In the genomic region with DNA sequence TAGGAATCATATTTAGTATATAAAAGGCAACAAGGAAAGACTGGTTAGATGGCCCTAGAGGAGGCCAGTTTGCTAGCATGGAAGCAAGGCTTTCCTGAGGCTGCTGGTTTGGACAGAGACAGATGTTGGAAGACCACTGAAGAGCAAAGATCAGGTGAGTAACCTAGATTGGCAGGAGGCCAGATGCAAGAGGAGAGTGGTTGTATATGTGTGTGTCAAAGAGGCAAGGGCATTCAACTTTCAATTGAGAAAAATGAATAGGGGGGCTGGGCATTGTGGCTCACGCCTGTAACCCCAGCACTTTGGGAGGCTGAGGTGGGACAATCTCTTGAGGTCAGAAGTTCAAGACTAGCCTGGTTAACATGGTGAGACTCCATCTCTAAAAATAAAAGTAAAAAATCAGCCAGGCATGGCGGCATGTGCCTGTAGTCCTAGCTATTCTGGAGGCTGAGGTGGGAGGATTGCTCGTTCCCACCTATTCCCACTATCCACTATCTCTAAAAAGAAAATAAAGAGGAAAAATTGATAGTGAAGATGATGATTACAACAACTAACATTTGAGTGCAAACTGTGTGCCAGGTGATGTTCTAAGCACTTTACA, we compare ENCODE assay signal across 14 cellular contexts.
DNase-seq lines count a peak whose midpoint lies in the region; ATAC-seq and TF ChIP-seq lines count a peak whose summit lies in the region.
"Had no signal": no experiment of that assay in that cellular context is flagged by ENCODE, and none has a peak within 500 bp of the region (broad histone marks: within the 10 kb centered on the region; RNA-seq: fewer than 3 reads in every experiment).

No MANE protein-coding gene starts in this region.

- H3K27ac ChIP-seq in esophagus muscularis mucosa (replicated peaks in 1 of 4) = no peak overlapping the region
- H3K27ac ChIP-seq: SJCRH30 had no signal

- H3K36me3 ChIP-seq in esophagus muscularis mucosa = no peaks in the 10 kb centered on the region
- H3K36me3 ChIP-seq: SJCRH30 had no signal

- WGBS in esophagus muscularis mucosa = 98% methylated on average over 3 of the region's 3 CpGs

- no peak for TF ChIP-seq EP300 in esophagus muscularis mucosa (IDR thresholded peaks at IDR 0.05)

- DNase-seq in DMS53 (lab: John Stamatoyannopoulos, UW) (peak; percentile 17), DMS53 treated with DMSO at 0.1 percent for 48 hours (lab: John Stamatoyannopoulos, UW; ENCODE audit: unreplicated experiment) (no peak), HCEC 1CT (peak; percentile 64), RPMI8226 (peak; percentile 84), esophagus muscularis mucosa (ENCODE audit: extremely low spot score) (peak; percentile 62), AG08396 (ENCODE audit: low spot score) (no peak)
- DNase-seq: activated CD4-positive, CD25-positive, alpha-beta regulatory T cell; activated naive CD4-positive, alpha-beta T cell treated with Interleukin-2 at 50 U/mL for 16 hours; dermis blood vessel endothelial cell; NCI-H526; SJCRH30 had no signal

- no peak for TF ChIP-seq CTCF in esophagus muscularis mucosa (IDR thresholded peaks at IDR 0.05)

- no peak for ATAC-seq in GM18505 (IDR thresholded peaks at IDR 0.05; ENCODE audit: unreplicated experiment)
- no peak for ATAC-seq in GM21529 (IDR thresholded peaks at IDR 0.05; ENCODE audit: unreplicated experiment)

- H3K4me3 ChIP-seq in esophagus muscularis mucosa = no peak overlapping the region
- H3K4me3 ChIP-seq: SJCRH30, skin epidermis had no signal

- no peaks in the 10 kb centered on the region for H3K9me3 ChIP-seq in esophagus muscularis mucosa
- H3K9me3 ChIP-seq: SJCRH30 had no signal

- H3K27me3 ChIP-seq in esophagus muscularis mucosa = no peaks in the 10 kb centered on the region
- H3K27me3 ChIP-seq: SJCRH30 had no signal

- intact Hi-C loops in esophagus muscularis mucosa (cut with DNase I) = no loop called here

- TF ChIP-seq POLR2A in esophagus muscularis mucosa (IDR thresholded peaks at IDR 0.05; ENCODE audit: low read depth) (no peak), GM18505 (IDR thresholded peaks at IDR 0.05; ENCODE audit: borderline replicate concordance, extremely low read depth, insufficient read depth, insufficient read length) (no peak)

- peaks cover 0 to 6% (median 0%) of the 10 kb centered on the region in 4 donors for H3K4me1 ChIP-seq in esophagus muscularis mucosa
- H3K4me1 ChIP-seq: SJCRH30 had no signal

Comparison
In these comparisons a context has a peak if more than half of its experiments do, and no peak if none do; other contexts are left out.
1. DNase-seq: peak in DMS53 (single experiment), HCEC 1CT (single experiment), RPMI8226 (single experiment) and esophagus muscularis mucosa (single experiment); none in DMS53 treated with DMSO at 0.1 percent for 48 hours (single experiment) and AG08396 (single experiment).